Comparison of ENCODE assay signal across 22 cellular contexts in the genomic region with DNA sequence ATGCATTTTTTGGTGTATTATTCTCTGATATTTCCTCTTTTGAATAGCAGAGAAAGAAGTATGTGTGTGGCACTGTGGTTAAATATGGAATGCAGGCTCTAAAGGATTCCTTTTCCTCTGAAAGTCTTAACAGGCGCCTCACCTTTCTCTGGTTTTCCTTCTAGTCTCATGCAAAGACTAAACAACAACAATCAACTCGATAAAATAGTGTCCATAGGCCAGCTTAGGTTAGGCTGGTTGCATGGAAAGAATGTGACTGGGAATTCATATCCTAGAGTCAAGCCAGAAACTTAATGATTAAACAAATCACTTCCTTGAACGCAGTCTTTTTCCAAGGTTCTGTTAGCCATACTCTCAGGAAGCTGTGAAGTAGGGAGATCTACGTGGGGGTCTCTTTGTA.
DNase-seq lines count a peak whose midpoint lies in the region; ATAC-seq, FAIRE-seq and TF ChIP-seq lines count a peak whose summit lies in the region.
"Had no signal": no experiment of that assay in that cellular context is flagged by ENCODE, and none has a peak within 500 bp of the region (broad histone marks: within the 10 kb centered on the region; RNA-seq: fewer than 3 reads in every experiment).

No MANE protein-coding gene starts in this region.

- no peak overlapping the region for H3K4me3 Mint-ChIP-seq in mesothelial cell of epicardium
- H3K4me3 Mint-ChIP-seq: activated CD4-positive, alpha-beta T cell treated with anti-CD3 and anti-CD28 coated beads, Interleukin-2, amount 10 ng/mL, durations not matched to agents 7 days and 5 days; activated naive CD8-positive, alpha-beta T cell treated with anti-CD3 and anti-CD28 coated beads, Interleukin-2, amount 50 U/mL, for 24 hours; stimulated activated effector memory CD8-positive, alpha-beta T cell treated with anti-CD3 and anti-CD28 coated beads, Interleukin-12 subunit alpha, Interleukin-12 subunit beta, amount 100 ng/mL, for 72 hours had no signal

- in situ Hi-C loops in GM23248 (cut with MboI) (no loop called here), transverse colon (cut with MboI; ENCODE audit: low pct_ligation_motif_present in 1 of 4, low pct_unique_long_range_greater_than_20kb in 1 of 4, low sequenced_read_pairs in 3 of 4) (no loop called here)

- no peak overlapping the region for H3K9ac ChIP-seq in GM23248

- H3K4me1 ChIP-seq in GM23248 (ENCODE audit: insufficient read depth) (peaks cover 14% of the 10 kb centered on the region), transverse colon (peaks cover 0 to 5% (median 2%) of the 10 kb centered on the region in 4 donors)
- H3K4me1 ChIP-seq: right atrium auricular region, tibial nerve had no signal

- WGBS in GM23248 (ENCODE audit: low coverage in 1 of 2, low lambda C conversion rate in 2 of 2, missing lambda C conversion rate in 2 of 2), 2 experiments, result 45 to 50% methylated on average over 4 of the region's 4 CpGs
- 37 to 38% methylated on average over 4 of the region's 4 CpGs for WGBS in transverse colon (ENCODE audit: low coverage in 1 of 2), 2 donors

- no peaks in the 10 kb centered on the region for H3K79me2 ChIP-seq in GM23248 (ENCODE audit: insufficient read depth)

- H3K4me1 Mint-ChIP-seq in mesothelial cell of epicardium, result peaks cover 23% of the 10 kb centered on the region
- H3K4me1 Mint-ChIP-seq: activated CD4-positive, alpha-beta T cell treated with anti-CD3 and anti-CD28 coated beads, Interleukin-2, amount 10 ng/mL, durations not matched to agents 7 days and 5 days; activated naive CD8-positive, alpha-beta T cell treated with anti-CD3 and anti-CD28 coated beads, Interleukin-2, amount 50 U/mL, for 24 hours had no signal

- no peaks in the 10 kb centered on the region for H4K20me1 ChIP-seq in GM23248 (ENCODE audit: insufficient read depth)

- no peaks in the 10 kb centered on the region for H3K36me3 ChIP-seq in GM23248 (ENCODE audit: low read depth)
- no peaks in the 10 kb centered on the region for H3K36me3 ChIP-seq in transverse colon
- H3K36me3 ChIP-seq: neutrophil, right atrium auricular region, tibial nerve had no signal

- TF ChIP-seq CTCF in mesothelial cell of epicardium (IDR thresholded peaks at IDR 0.05; ENCODE audit: unreplicated experiment) (no peak), transverse colon (IDR thresholded peaks at IDR 0.05) (no peak)

- H3F3A ChIP-seq in GM23248 (ENCODE audit: insufficient read depth), result no peaks in the 10 kb centered on the region

- intact Hi-C loops in transverse colon (cut with DNase I; ENCODE audit: low total_unique reads), result no loop called here

- H3K9me3 Mint-ChIP-seq in mesothelial cell of epicardium, result no peaks in the 10 kb centered on the region
- H3K9me3 Mint-ChIP-seq: activated naive CD8-positive, alpha-beta T cell treated with anti-CD3 and anti-CD28 coated beads, Interleukin-2, amount 50 U/mL, for 24 hours; stimulated activated effector memory CD8-positive, alpha-beta T cell treated with anti-CD3 and anti-CD28 coated beads, Interleukin-12 subunit alpha, Interleukin-12 subunit beta, amount 100 ng/mL, for 72 hours had no signal

- 0 out of 2 replicates have a peak overlapping the region, but pooled peaks have one; percentile 9 for H2AFZ ChIP-seq in GM23248

- H3K27me3 ChIP-seq in GM23248 (replicated peaks; ENCODE audit: insufficient read depth) (no peaks in the 10 kb centered on the region), transverse colon (no peaks in the 10 kb centered on the region)
- H3K27me3 ChIP-seq: dorsolateral prefrontal cortex, neutrophil, right atrium auricular region, tibial nerve had no signal

- H3K9me3 ChIP-seq in GM23248 (ENCODE audit: low read depth), result no peaks in the 10 kb centered on the region
- H3K9me3 ChIP-seq in transverse colon, result no peaks in the 10 kb centered on the region
- H3K9me3 ChIP-seq: neutrophil, right atrium auricular region, tibial nerve had no signal

- TF ChIP-seq POLR2A in transverse colon (IDR thresholded peaks at IDR 0.05), result no peak

- H3K4me2 ChIP-seq in GM23248 (ENCODE audit: unreplicated experiment), result no peak overlapping the region

- peak; percentile 49 for FAIRE-seq in RCC 7860 (lab: Jason Lieb, UNC)
- FAIRE-seq: G401.6 had no signal

- peak; percentile 40 for DNase-seq in GM23248
- no peak for DNase-seq in RCC 7860 (ENCODE audit: low spot score)
- peak; percentile 34 for DNase-seq in glomerular visceral epithelial cell (ENCODE audit: extremely low spot score)
- DNase-seq in renal cortical epithelial cell (ENCODE audit: low read depth), result peak; percentile 92
- DNase-seq in mesothelial cell of epicardium (ENCODE audit: low spot score in 2 of 2, unreplicated experiment in 2 of 2), result no peak
- no peak for DNase-seq in transverse colon
- DNase-seq: activated CD4-positive, alpha-beta T cell treated with anti-CD3 and anti-CD28 coated beads, Interleukin-2, amount 10 ng/mL, durations not matched to agents 7 days and 5 days; activated naive CD8-positive, alpha-beta T cell treated with anti-CD3 and anti-CD28 coated beads, Interleukin-2, amount 50 U/mL, for 24 hours; dorsolateral prefrontal cortex; foreskin melanocyte; hypothalamus; left colon; NCI-H187 treated with DMSO at 0.1 percent for 48 hours; stimulated activated CD4-positive, alpha-beta T cell treated with anti-CD3 and anti-CD28 coated beads, Interleukin-15, amount 100 ng/mL, for 24 hours had no signal

- ATAC-seq in HG03571 (IDR thresholded peaks at IDR 0.05; ENCODE audit: unreplicated experiment), result no peak
- ATAC-seq: activated naive CD8-positive, alpha-beta T cell treated with anti-CD3 and anti-CD28 coated beads, Interleukin-2, amount 50 U/mL, for 24 hours; HCT116; left colon; Right ventricle myocardium inferior; stimulated activated effector memory CD8-positive, alpha-beta T cell treated with anti-CD3 and anti-CD28 coated beads, Interleukin-12 subunit alpha, Interleukin-12 subunit beta, amount 100 ng/mL, for 72 hours had no signal

- H3K4me3 ChIP-seq in GM23248 (no peak overlapping the region), transverse colon (no peak overlapping the region)
- H3K4me3 ChIP-seq: dorsolateral prefrontal cortex, right atrium auricular region, tibial nerve had no signal

- TF ChIP-seq EP300 in transverse colon (IDR thresholded peaks at IDR 0.05; ENCODE audit: low read depth), result no peak

- H3K36me3 Mint-ChIP-seq in mesothelial cell of epicardium, result no peaks in the 10 kb centered on the region
- H3K36me3 Mint-ChIP-seq: stimulated activated effector memory CD8-positive, alpha-beta T cell treated with anti-CD3 and anti-CD28 coated beads, Interleukin-12 subunit alpha, Interleukin-12 subunit beta, amount 100 ng/mL, for 72 hours had no signal

- H3K9me2 ChIP-seq in GM23248 (ENCODE audit: insufficient read depth), result no peaks in the 10 kb centered on the region

- H3K27me3 Mint-ChIP-seq in mesothelial cell of epicardium (ENCODE audit: low read depth), result peaks cover 33% of the 10 kb centered on the region
- H3K27me3 Mint-ChIP-seq: activated CD4-positive, alpha-beta T cell treated with anti-CD3 and anti-CD28 coated beads, Interleukin-2, amount 10 ng/mL, durations not matched to agents 7 days and 5 days had no signal

- no peak overlapping the region for H3K27ac Mint-ChIP-seq in mesothelial cell of epicardium
- H3K27ac Mint-ChIP-seq: activated CD4-positive, alpha-beta T cell treated with anti-CD3 and anti-CD28 coated beads, Interleukin-2, amount 10 ng/mL, durations not matched to agents 7 days and 5 days; activated naive CD8-positive, alpha-beta T cell treated with anti-CD3 and anti-CD28 coated beads, Interleukin-2, amount 50 U/mL, for 24 hours; stimulated activated effector memory CD8-positive, alpha-beta T cell treated with anti-CD3 and anti-CD28 coated beads, Interleukin-12 subunit alpha, Interleukin-12 subunit beta, amount 100 ng/mL, for 72 hours had no signal

- H3K27ac ChIP-seq in GM23248 (no peak overlapping the region), transverse colon (no peak overlapping the region)
- H3K27ac ChIP-seq: dorsolateral prefrontal cortex, neutrophil, right atrium auricular region, tibial nerve had no signal

Comparison
In these comparisons a context has a peak if more than half of its experiments do, and no peak if none do; other contexts are left out.
1. DNase-seq: peak in GM23248 (single experiment), glomerular visceral epithelial cell (single experiment) and renal cortical epithelial cell (single experiment); none in RCC 7860 (single experiment), mesothelial cell of epicardium (0 of 2) and transverse colon (single experiment).